ENCODE assay signal across 16 cellular contexts in genomic region chr14:69094481-69094880, GRCh38. TPM values are rescaled to one million over a fixed set of nuclear protein-coding genes. Genes with fewer than 3 reads are reported as not detected.
DNase-seq lines count a peak whose midpoint lies in the region; ATAC-seq and TF ChIP-seq lines count a peak whose summit lies in the region.
"Had no signal": no experiment of that assay in that cellular context is flagged by ENCODE, and none has a peak within 500 bp of the region (broad histone marks: within the 10 kb centered on the region; RNA-seq: fewer than 3 reads in every experiment).

No MANE protein-coding gene starts in this region.

- H3K36me3 ChIP-seq in cardiac muscle cell (peaks cover 19% of the 10 kb centered on the region), ectodermal cell (ENCODE audit: control insufficient read depth, insufficient read depth, low read length) (peaks cover 14% of the 10 kb centered on the region)

- no peaks in the 10 kb centered on the region for H3K27me3 Mint-ChIP-seq in nephron progenitor cell (ENCODE audit: low read depth, poor library complexity)
- H3K27me3 Mint-ChIP-seq: naive B cell had no signal

- DNase-seq in cardiac muscle cell (ENCODE audit: low read depth in 1 of 2, low spot score in 1 of 2) (no peak), right cardiac atrium (no peak), nephron progenitor cell (no peak), NCI-H510A treated with DMSO at 0.1 percent for 48 hours (lab: John Stamatoyannopoulos, UW) (no peak), head of caudate nucleus (no peak)
- DNase-seq: DMS 273 treated with DMSO at 0.1 percent for 48 hours; effector memory CD4-positive, alpha-beta T cell; gastrocnemius medialis; kidney; naive B cell; NCI-H1092 had no signal

- H3K9me3 Mint-ChIP-seq in nephron progenitor cell: no peaks in the 10 kb centered on the region
- H3K9me3 Mint-ChIP-seq: naive B cell had no signal

- peaks cover 20% of the 10 kb centered on the region for H3K4me1 ChIP-seq in cardiac muscle cell (ENCODE audit: low read depth)
- peaks cover 8% of the 10 kb centered on the region for H3K4me1 ChIP-seq in right cardiac atrium (ENCODE audit: control insufficient read depth, insufficient read depth, low read length)
- H3K4me1 ChIP-seq in ectodermal cell (ENCODE audit: control insufficient read depth, insufficient read depth, low read length): peaks cover 22% of the 10 kb centered on the region

- H3K27me3 ChIP-seq in cardiac muscle cell: no peaks in the 10 kb centered on the region
- no peaks in the 10 kb centered on the region for H3K27me3 ChIP-seq in right cardiac atrium (ENCODE audit: control insufficient read depth, insufficient read depth)
- peaks cover 5% of the 10 kb centered on the region for H3K27me3 ChIP-seq in ectodermal cell (ENCODE audit: control insufficient read depth, insufficient read depth, low read length, poor library complexity, severe bottlenecking)
- H3K27me3 ChIP-seq: gastrocnemius medialis had no signal

- H3K27ac Mint-ChIP-seq in nephron progenitor cell: peak overlapping the region; percentile 10

- H3K36me3 Mint-ChIP-seq in nephron progenitor cell (ENCODE audit: low read depth): peaks cover 30% of the 10 kb centered on the region

- H3K4me1 Mint-ChIP-seq in nephron progenitor cell: peaks cover 42% of the 10 kb centered on the region

- intact Hi-C loops in right cardiac atrium (cut with DNase I) (loop anchor here in 1 of 4 donors (10.0 kb wide), 1 partner anchor 190 kb away; no protein-coding TSS in a partner anchor), head of caudate nucleus (cut with DNase I) (no loop called here)

- H3K4me3 Mint-ChIP-seq in nephron progenitor cell: no peak overlapping the region
- H3K4me3 Mint-ChIP-seq: naive B cell had no signal

- H3K27ac ChIP-seq in cardiac muscle cell (peak overlapping the region; percentile 87), right cardiac atrium (ENCODE audit: low read length) (no peak overlapping the region), ectodermal cell (ENCODE audit: insufficient read depth, low read depth, low read length, poor library complexity, severe bottlenecking) (peak overlapping the region; percentile 67)
- H3K27ac ChIP-seq: gastrocnemius medialis had no signal

- H3K9me3 ChIP-seq in cardiac muscle cell (ENCODE audit: low read depth) (no peaks in the 10 kb centered on the region), right cardiac atrium (ENCODE audit: control insufficient read depth, low read length) (no peaks in the 10 kb centered on the region), ectodermal cell (ENCODE audit: control insufficient read depth, low read length) (no peaks in the 10 kb centered on the region)
- H3K9me3 ChIP-seq: gastrocnemius medialis had no signal

- no peak overlapping the region for H3K4me3 ChIP-seq in cardiac muscle cell
- no peak overlapping the region for H3K4me3 ChIP-seq in right cardiac atrium (ENCODE audit: low read length)
- H3K4me3 ChIP-seq in ectodermal cell (ENCODE audit: insufficient read depth, low read depth, low read length): no peak overlapping the region
- H3K4me3 ChIP-seq: gastrocnemius medialis, skin epidermis had no signal

- no peak for ATAC-seq in right cardiac atrium
- no peak for ATAC-seq in HG02571 (IDR thresholded peaks at IDR 0.05; ENCODE audit: unreplicated experiment)
- ATAC-seq in HG03565 (IDR thresholded peaks at IDR 0.05; ENCODE audit: unreplicated experiment): no peak
- ATAC-seq: activated CD4-positive, CD25-positive, alpha-beta regulatory T cell treated with anti-CD3 and anti-CD28 coated beads, Interleukin-2, amount 50 U/mL, for 24 hours; gastrocnemius medialis had no signal

- no peak for TF ChIP-seq CTCF in cardiac muscle cell (IDR thresholded peaks at IDR 0.05; ENCODE audit: low read depth, low read length)
- TF ChIP-seq CTCF in nephron progenitor cell (IDR thresholded peaks at IDR 0.05): no peak

- WGBS in right cardiac atrium: 58% methylated on average over 1 of the region's 1 CpG
- WGBS in ectodermal cell, 2 experiments: 73 to 93% methylated on average over 1 of the region's 1 CpG

RNA-seq across cellular contexts. Expression of gene DCAF5, which starts 58.4 kb away (rescaled TPM):
- total RNA-seq in cardiac muscle cell (48.7 and 50.0 TPM in 2 replicates), right cardiac atrium (10 to 100 TPM; 46.6 to 53.6 (median 48.0) TPM)
- polyA plus RNA-seq in cardiac muscle cell (58.2 and 73.3 TPM in 2 replicates), right cardiac atrium (22.5 TPM)
- polyA plus RNA-seq in ectodermal cell (2013, experiment 1 of 4): 38.4 TPM
- polyA plus RNA-seq in ectodermal cell (2013, experiment 2 of 4): 38.6 TPM
- polyA plus RNA-seq in ectodermal cell (2013, experiment 3 of 4): 28.5 TPM
- polyA plus RNA-seq in ectodermal cell (2013, experiment 4 of 4): 34.7 TPM
